14 cellular contexts compared by ENCODE assay signal in the genomic region with DNA sequence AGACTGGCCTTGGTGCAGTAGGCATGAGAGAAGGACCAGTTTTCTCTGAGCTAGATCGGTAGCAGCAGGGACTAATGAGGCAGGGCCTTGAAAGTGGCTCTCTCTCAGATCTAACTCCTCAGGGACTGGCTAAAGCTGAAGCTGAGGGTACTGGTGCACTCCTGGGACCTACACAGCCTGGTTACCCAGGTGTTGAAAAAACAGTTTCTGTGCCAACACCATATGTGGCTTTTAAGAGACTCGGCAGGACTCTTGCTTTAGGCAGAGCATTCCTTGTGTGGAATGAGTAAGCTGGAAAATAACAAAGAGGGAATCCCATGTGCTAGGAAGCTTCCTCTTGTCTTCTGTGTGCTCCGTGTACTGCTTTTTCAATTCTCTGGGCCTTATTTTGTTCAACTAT.
DNase-seq lines count a peak whose midpoint lies in the region; ATAC-seq and TF ChIP-seq lines count a peak whose summit lies in the region.
"Had no signal": no experiment of that assay in that cellular context is flagged by ENCODE, and none has a peak within 500 bp of the region (broad histone marks: within the 10 kb centered on the region; RNA-seq: fewer than 3 reads in every experiment).

No MANE protein-coding gene starts in this region.

- H3K36me3 ChIP-seq in cardiac muscle cell (no peaks in the 10 kb centered on the region), uterus (no peaks in the 10 kb centered on the region)
- H3K36me3 ChIP-seq: brain microvascular endothelial cell, heart right ventricle, neutrophil, Peyer's patch, vagina had no signal

- H3K4me1 ChIP-seq in cardiac muscle cell (ENCODE audit: low read depth) (peaks cover 6% of the 10 kb centered on the region), foreskin keratinocyte (no peaks in the 10 kb centered on the region), uterus (no peaks in the 10 kb centered on the region)

- H3K27ac ChIP-seq in cardiac muscle cell (peak overlapping the region; percentile 51), foreskin keratinocyte (no peak overlapping the region), uterus (peak overlapping the region; percentile 29 to 38)
- H3K27ac ChIP-seq: brain microvascular endothelial cell, heart right ventricle, neutrophil, Peyer's patch, vagina had no signal

- H3K9me3 ChIP-seq in cardiac muscle cell (ENCODE audit: low read depth) (no peaks in the 10 kb centered on the region), uterus (peaks cover 0 to 5% of the 10 kb centered on the region in 2 donors)
- H3K9me3 ChIP-seq: Peyer's patch had no signal

- no peak for TF ChIP-seq POLR2A in uterus (IDR thresholded peaks at IDR 0.05)

- ATAC-seq in foreskin keratinocyte, result no peak
- ATAC-seq in HG02798 (IDR thresholded peaks at IDR 0.05; ENCODE audit: poor library complexity, unreplicated experiment), result no peak
- no peak for ATAC-seq in HG03520 (IDR thresholded peaks at IDR 0.05; ENCODE audit: unreplicated experiment)

- DNase-seq in cardiac muscle cell (ENCODE audit: low read depth in 1 of 2, low spot score in 1 of 2) (no peak), cardiac septum (ENCODE audit: low spot score) (no peak), NCI-H345 (lab: John Stamatoyannopoulos, UW) (peak; percentile 92), foreskin keratinocyte (peak; percentile 6 to 45), uterus (no peak), RPMI8226 (no peak)
- DNase-seq: activated CD4-positive, alpha-beta memory T cell treated with anti-CD3 and anti-CD28 coated beads for 36 hours; brain microvascular endothelial cell; heart right ventricle; Peyer's patch had no signal

- TF ChIP-seq CTCF in cardiac muscle cell (IDR thresholded peaks at IDR 0.05; ENCODE audit: low read depth, low read length), result no peak
- TF ChIP-seq CTCF in foreskin keratinocyte (conservative IDR thresholded peaks at IDR 0.05), result no peak
- no peak for TF ChIP-seq CTCF in uterus (IDR thresholded peaks at IDR 0.05)

- intact Hi-C loops in cardiac septum (cut with DNase I) (no loop called here), uterus (cut with DNase I; ENCODE audit: low total_unique reads) (no loop called here)

- H3K27me3 ChIP-seq in cardiac muscle cell (no peaks in the 10 kb centered on the region), foreskin keratinocyte (no peaks in the 10 kb centered on the region), uterus (no peaks in the 10 kb centered on the region)
- H3K27me3 ChIP-seq: brain microvascular endothelial cell, heart right ventricle, neutrophil, Peyer's patch, vagina had no signal

- H3K4me3 ChIP-seq in cardiac muscle cell (no peak overlapping the region), uterus (no peak overlapping the region)
- H3K4me3 ChIP-seq: heart right ventricle, Peyer's patch, vagina had no signal

Comparison
In these comparisons a context has a peak if more than half of its experiments do, and no peak if none do; other contexts are left out.
1. DNase-seq: peak in NCI-H345 (single experiment) and foreskin keratinocyte (2 of 2); none in cardiac muscle cell (0 of 2), cardiac septum (single experiment), uterus (0 of 2) and RPMI8226 (single experiment).